10 cellular contexts compared by ENCODE assay signal in genomic region chr1:231778009-231778719, GRCh38.
DNase-seq lines count a peak whose midpoint lies in the region; ATAC-seq and TF ChIP-seq lines count a peak whose summit lies in the region.
"Had no signal": no experiment of that assay in that cellular context is flagged by ENCODE, and none has a peak within 500 bp of the region (broad histone marks: within the 10 kb centered on the region; RNA-seq: fewer than 3 reads in every experiment).

No MANE protein-coding gene starts in this region.

- H2AFZ ChIP-seq in GM23248 = peak overlapping the region; percentile 43; the same call in 1 of the 2 replicates
- H2AFZ ChIP-seq: GM23338 had no signal

- H3K36me3 Mint-ChIP-seq in activated CD4-positive, alpha-beta T cell treated with anti-CD3 and anti-CD28 coated beads for 36 hours (ENCODE audit: low read depth) = peaks cover 4% of the 10 kb centered on the region
- H3K36me3 Mint-ChIP-seq in activated CD8-positive, alpha-beta memory T cell treated with anti-CD3 and anti-CD28 coated beads, Interleukin-2, amount 10 ng/mL, durations not matched to agents 7 days and 5 days = no peaks in the 10 kb centered on the region
- H3K36me3 Mint-ChIP-seq in activated T-cell treated with anti-CD3 and anti-CD28 coated beads, Interleukin-2, amount 50 U/mL, for 24 hours (ENCODE audit: low read depth) = peaks cover 23% of the 10 kb centered on the region
- no peaks in the 10 kb centered on the region for H3K36me3 Mint-ChIP-seq in T-helper 2 cell treated with Interferon-gamma antibody and Interleukin-4, amounts not matched to agents 5 μg/mL and 100 μg/mL, for 36 hours (ENCODE audit: low read depth)

- H3K27me3 ChIP-seq in GM23248 (replicated peaks; ENCODE audit: insufficient read depth) (no peaks in the 10 kb centered on the region), RWPE2 (ENCODE audit: insufficient read depth, poor library complexity, severe bottlenecking) (no peaks in the 10 kb centered on the region), foreskin keratinocyte (no peaks in the 10 kb centered on the region), psoas muscle (ENCODE audit: insufficient read depth in 3 of 3, low read length in 2 of 3) (no peaks in the 10 kb centered on the region)

- H3K79me2 ChIP-seq in GM23248 (ENCODE audit: insufficient read depth) = no peaks in the 10 kb centered on the region

- TF ChIP-seq CTCF in RWPE2 (IDR thresholded peaks at IDR 0.05; ENCODE audit: poor library complexity, severe bottlenecking) (no peak), foreskin keratinocyte (conservative IDR thresholded peaks at IDR 0.05) (no peak), psoas muscle (IDR thresholded peaks at IDR 0.05) (no peak)

- peaks cover 25% of the 10 kb centered on the region for H3K4me1 ChIP-seq in GM23248 (ENCODE audit: insufficient read depth)
- H3K4me1 ChIP-seq in RWPE2 (ENCODE audit: insufficient read depth, poor library complexity, severe bottlenecking) = peaks cover 7% of the 10 kb centered on the region
- H3K4me1 ChIP-seq in foreskin keratinocyte = no peaks in the 10 kb centered on the region
- peaks cover 18% of the 10 kb centered on the region for H3K4me1 ChIP-seq in psoas muscle

- ATAC-seq in RWPE2 (ENCODE audit: low read depth) (peak; percentile 48; the same call in 1 of the 3 replicates), foreskin keratinocyte (peak; percentile 52), psoas muscle (peak; percentile 87 to 94 (median 91))
- no peak for ATAC-seq in activated CD4-positive, alpha-beta T cell treated with anti-CD3 and anti-CD28 coated beads for 36 hours
- no peak for ATAC-seq in activated CD8-positive, alpha-beta memory T cell treated with anti-CD3 and anti-CD28 coated beads, Interleukin-2, amount 10 ng/mL, durations not matched to agents 7 days and 5 days
- ATAC-seq: GM23338 had no signal

- H3K4me1 Mint-ChIP-seq in activated CD4-positive, alpha-beta T cell treated with anti-CD3 and anti-CD28 coated beads for 36 hours = no peaks in the 10 kb centered on the region
- no peaks in the 10 kb centered on the region for H3K4me1 Mint-ChIP-seq in activated CD8-positive, alpha-beta memory T cell treated with anti-CD3 and anti-CD28 coated beads, Interleukin-2, amount 10 ng/mL, durations not matched to agents 7 days and 5 days
- no peaks in the 10 kb centered on the region for H3K4me1 Mint-ChIP-seq in activated T-cell treated with anti-CD3 and anti-CD28 coated beads, Interleukin-2, amount 50 U/mL, for 24 hours (ENCODE audit: low read depth)
- H3K4me1 Mint-ChIP-seq in T-helper 2 cell treated with Interferon-gamma antibody and Interleukin-4, amounts not matched to agents 5 μg/mL and 100 μg/mL, for 36 hours (ENCODE audit: low read depth) = no peaks in the 10 kb centered on the region

- no peaks in the 10 kb centered on the region for H3K9me2 ChIP-seq in GM23248 (ENCODE audit: insufficient read depth)

- H3K36me3 ChIP-seq in GM23248 (ENCODE audit: low read depth) = no peaks in the 10 kb centered on the region
- H3K36me3 ChIP-seq in RWPE2 (ENCODE audit: low read depth) = no peaks in the 10 kb centered on the region
- H3K36me3 ChIP-seq in psoas muscle (ENCODE audit: insufficient read depth in 1 of 2, low read depth in 1 of 2) = no peaks in the 10 kb centered on the region

- no peak overlapping the region for H3K4me3 Mint-ChIP-seq in activated CD4-positive, alpha-beta T cell treated with anti-CD3 and anti-CD28 coated beads for 36 hours
- H3K4me3 Mint-ChIP-seq in activated CD8-positive, alpha-beta memory T cell treated with anti-CD3 and anti-CD28 coated beads, Interleukin-2, amount 10 ng/mL, durations not matched to agents 7 days and 5 days = no peak overlapping the region
- no peak overlapping the region for H3K4me3 Mint-ChIP-seq in activated T-cell treated with anti-CD3 and anti-CD28 coated beads, Interleukin-2, amount 50 U/mL, for 24 hours
- no peak overlapping the region for H3K4me3 Mint-ChIP-seq in T-helper 2 cell treated with Interferon-gamma antibody and Interleukin-4, amounts not matched to agents 5 μg/mL and 100 μg/mL, for 36 hours
- H3K4me3 Mint-ChIP-seq: activated B cell treated with CpG ODN at 0.5 μM for 24 hours, GM23338 had no signal

- no peak overlapping the region for H3K9ac ChIP-seq in GM23248

- no peak overlapping the region for H3K4me3 ChIP-seq in GM23248
- H3K4me3 ChIP-seq in RWPE2 (ENCODE audit: severe bottlenecking) = no peak overlapping the region
- peak overlapping the region; percentile 2 for H3K4me3 ChIP-seq in psoas muscle
- H3K4me3 ChIP-seq: GM23338 had no signal

- intact Hi-C loops in psoas muscle (cut with DNase I) = no loop called here
- intact Hi-C loops in activated CD4-positive, alpha-beta T cell treated with anti-CD3 and anti-CD28 coated beads for 36 hours (cut with DNase I, micrococcal nuclease) = no loop called here

- DNase-seq in GM23248 (peak; percentile 25), RWPE2 (ENCODE audit: low spot score) (no peak), foreskin keratinocyte (peak; percentile 16 to 63), psoas muscle (peak; percentile 51 to 58)
- no peak for DNase-seq in activated CD4-positive, alpha-beta T cell treated with anti-CD3 and anti-CD28 coated beads for 36 hours
- no peak for DNase-seq in activated CD8-positive, alpha-beta memory T cell treated with anti-CD3 and anti-CD28 coated beads, Interleukin-2, amount 10 ng/mL, durations not matched to agents 7 days and 5 days
- DNase-seq in activated T-cell treated with anti-CD3 and anti-CD28 coated beads, Interleukin-2, amount 50 U/mL, for 24 hours = no peak
- no peak for DNase-seq in T-helper 2 cell treated with Interferon-gamma antibody and Interleukin-4, amounts not matched to agents 5 μg/mL and 100 μg/mL, for 36 hours (ENCODE audit: low spot score)
- DNase-seq: activated B cell treated with CpG ODN at 0.5 μM for 24 hours had no signal

- CTCF ChIA-PET in activated CD4-positive, alpha-beta T cell treated with anti-CD3 and anti-CD28 coated beads for 36 hours (lab: Charles Lee) = interaction anchor here (1.1 kb wide), 1 partner anchor 22 kb away, joined by 4 read pairs; no protein-coding TSS in a partner anchor
- CTCF ChIA-PET in activated CD8-positive, alpha-beta memory T cell treated with anti-CD3 and anti-CD28 coated beads, Interleukin-2, amount 10 ng/mL, durations not matched to agents 7 days and 5 days (lab: Charles Lee) = interaction anchor here (1.5 kb wide), 1 partner anchor 21 kb away, joined by 4 read pairs; no protein-coding TSS in a partner anchor

- H3K9me3 ChIP-seq in GM23248 (ENCODE audit: low read depth) = no peaks in the 10 kb centered on the region
- H3K9me3 ChIP-seq in RWPE2 (ENCODE audit: severe bottlenecking) = no peaks in the 10 kb centered on the region
- H3K9me3 ChIP-seq in psoas muscle = no peaks in the 10 kb centered on the region

- no peak overlapping the region for H3K4me2 ChIP-seq in GM23248 (ENCODE audit: unreplicated experiment)
- H3K4me2 ChIP-seq: GM23338 had no signal

- H3K27ac ChIP-seq in GM23248 = no peak overlapping the region
- no peak overlapping the region for H3K27ac ChIP-seq in RWPE2 (ENCODE audit: poor library complexity, severe bottlenecking)
- no peak overlapping the region for H3K27ac ChIP-seq in foreskin keratinocyte
- peak overlapping the region; percentile 43 for H3K27ac ChIP-seq in psoas muscle

- H4K20me1 ChIP-seq in GM23248 (ENCODE audit: insufficient read depth) = no peaks in the 10 kb centered on the region

- H3K9me3 Mint-ChIP-seq in activated CD4-positive, alpha-beta T cell treated with anti-CD3 and anti-CD28 coated beads for 36 hours (ENCODE audit: low read depth) = no peaks in the 10 kb centered on the region
- H3K9me3 Mint-ChIP-seq in activated CD8-positive, alpha-beta memory T cell treated with anti-CD3 and anti-CD28 coated beads, Interleukin-2, amount 10 ng/mL, durations not matched to agents 7 days and 5 days (ENCODE audit: low read depth) = no peaks in the 10 kb centered on the region
- H3K9me3 Mint-ChIP-seq in activated T-cell treated with anti-CD3 and anti-CD28 coated beads, Interleukin-2, amount 50 U/mL, for 24 hours = no peaks in the 10 kb centered on the region
- H3K9me3 Mint-ChIP-seq in T-helper 2 cell treated with Interferon-gamma antibody and Interleukin-4, amounts not matched to agents 5 μg/mL and 100 μg/mL, for 36 hours = no peaks in the 10 kb centered on the region
- H3K9me3 Mint-ChIP-seq: activated B cell treated with CpG ODN at 0.5 μM for 24 hours, GM23338 had no signal

- in situ Hi-C loops in GM23248 (cut with MboI) = no loop called here

- H3K27me3 Mint-ChIP-seq in activated CD4-positive, alpha-beta T cell treated with anti-CD3 and anti-CD28 coated beads for 36 hours = no peaks in the 10 kb centered on the region
- H3K27me3 Mint-ChIP-seq in activated CD8-positive, alpha-beta memory T cell treated with anti-CD3 and anti-CD28 coated beads, Interleukin-2, amount 10 ng/mL, durations not matched to agents 7 days and 5 days = no peaks in the 10 kb centered on the region
- H3K27me3 Mint-ChIP-seq in activated T-cell treated with anti-CD3 and anti-CD28 coated beads, Interleukin-2, amount 50 U/mL, for 24 hours = no peaks in the 10 kb centered on the region
- H3K27me3 Mint-ChIP-seq in T-helper 2 cell treated with Interferon-gamma antibody and Interleukin-4, amounts not matched to agents 5 μg/mL and 100 μg/mL, for 36 hours (ENCODE audit: low read depth) = no peaks in the 10 kb centered on the region
- H3K27me3 Mint-ChIP-seq: activated B cell treated with CpG ODN at 0.5 μM for 24 hours had no signal

- 0 out of 2 replicates have a peak, but pooled peaks cover 12% of the 10 kb centered on the region for H3F3A ChIP-seq in GM23248 (ENCODE audit: insufficient read depth)

- 71 to 72% methylated on average over 9 of the region's 9 CpGs for WGBS in GM23248 (ENCODE audit: low coverage in 1 of 2, low lambda C conversion rate in 2 of 2, missing lambda C conversion rate in 2 of 2), 2 experiments
- WGBS in psoas muscle, 3 donors = 25 to 32% (median 29%) methylated on average over 9 of the region's 9 CpGs

- no peak overlapping the region for H3K27ac Mint-ChIP-seq in activated CD4-positive, alpha-beta T cell treated with anti-CD3 and anti-CD28 coated beads for 36 hours
- no peak overlapping the region for H3K27ac Mint-ChIP-seq in activated CD8-positive, alpha-beta memory T cell treated with anti-CD3 and anti-CD28 coated beads, Interleukin-2, amount 10 ng/mL, durations not matched to agents 7 days and 5 days
- H3K27ac Mint-ChIP-seq in activated T-cell treated with anti-CD3 and anti-CD28 coated beads, Interleukin-2, amount 50 U/mL, for 24 hours = no peak overlapping the region
- no peak overlapping the region for H3K27ac Mint-ChIP-seq in T-helper 2 cell treated with Interferon-gamma antibody and Interleukin-4, amounts not matched to agents 5 μg/mL and 100 μg/mL, for 36 hours
- H3K27ac Mint-ChIP-seq: activated B cell treated with CpG ODN at 0.5 μM for 24 hours, GM23338 had no signal

- POLR2A ChIA-PET in activated CD4-positive, alpha-beta T cell treated with anti-CD3 and anti-CD28 coated beads for 36 hours (lab: Charles Lee) = no interaction called here

Comparison
In these comparisons a context has a peak if more than half of its experiments do, and no peak if none do; other contexts are left out.
1. DNase-seq: peak in GM23248 (single experiment), foreskin keratinocyte (2 of 2) and psoas muscle (2 of 2); none in RWPE2 (single experiment), activated CD4-positive, alpha-beta T cell treated with anti-CD3 and anti-CD28 coated beads for 36 hours (single experiment), activated CD8-positive, alpha-beta memory T cell treated with anti-CD3 and anti-CD28 coated beads, Interleukin-2, amount 10 ng/mL, durations not matched to agents 7 days and 5 days (single experiment), activated T-cell treated with anti-CD3 and anti-CD28 coated beads, Interleukin-2, amount 50 U/mL, for 24 hours (single experiment) and T-helper 2 cell treated with Interferon-gamma antibody and Interleukin-4, amounts not matched to agents 5 μg/mL and 100 μg/mL, for 36 hours (single experiment).
2. ATAC-seq: peak in RWPE2 (single experiment), foreskin keratinocyte (single experiment) and psoas muscle (4 of 4); none in activated CD4-positive, alpha-beta T cell treated with anti-CD3 and anti-CD28 coated beads for 36 hours (single experiment) and activated CD8-positive, alpha-beta memory T cell treated with anti-CD3 and anti-CD28 coated beads, Interleukin-2, amount 10 ng/mL, durations not matched to agents 7 days and 5 days (single experiment).